Comparison of ENCODE assay signal across 9 cellular contexts in the genomic region with DNA sequence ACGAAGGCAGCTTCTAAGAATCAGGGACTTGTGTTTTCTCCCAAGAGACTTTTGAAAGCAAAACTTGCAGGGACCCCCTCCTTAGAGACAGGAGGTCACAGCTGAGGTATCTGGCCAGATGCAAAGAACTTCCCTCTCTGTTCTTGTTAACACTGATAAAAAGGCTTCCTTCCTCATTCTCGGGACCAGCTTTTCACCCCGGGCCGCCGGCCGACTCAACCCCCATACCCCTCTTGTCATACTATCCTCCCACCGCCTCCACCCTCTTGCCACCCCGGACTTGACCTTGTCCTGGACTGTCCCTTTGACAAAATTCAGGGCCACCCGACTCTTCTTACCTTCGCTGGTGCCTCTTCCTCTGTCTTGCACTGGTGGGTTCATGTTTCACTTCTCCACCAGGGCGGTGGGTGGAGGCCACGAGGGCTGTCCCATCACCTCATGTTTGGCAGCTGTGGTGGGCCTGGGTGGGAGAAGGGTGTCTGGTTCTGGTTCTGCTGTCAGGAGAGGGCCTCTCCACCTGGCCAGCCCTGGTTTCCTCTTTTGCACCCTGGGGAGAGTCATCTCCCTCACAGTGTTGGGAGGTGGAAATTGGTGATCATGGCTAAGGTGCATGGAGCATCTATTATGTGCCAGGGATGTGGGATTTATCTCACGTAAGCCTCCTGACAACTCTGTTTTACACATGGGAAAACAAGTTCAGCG. TPM values are rescaled to one million over a fixed set of nuclear protein-coding genes. Genes with fewer than 3 reads are reported as not detected.
A peak's percentile ranks its signal among the peaks of the same experiment; 100 is the strongest.
DNase-seq lines count a peak whose midpoint lies in the region; ATAC-seq, FAIRE-seq and TF ChIP-seq lines count a peak whose summit lies in the region.
"Had no signal": no experiment of that assay in that cellular context is flagged by ENCODE, and none has a peak within 500 bp of the region (broad histone marks: within the 10 kb centered on the region; RNA-seq: fewer than 3 reads in every experiment).

No MANE protein-coding gene starts in this region.

- no peaks in the 10 kb centered on the region for H3K9me3 Mint-ChIP-seq in CD8-positive, alpha-beta T cell
- H3K9me3 Mint-ChIP-seq in activated naive CD8-positive, alpha-beta T cell treated with anti-CD3 and anti-CD28 coated beads for 36 hours = no peaks in the 10 kb centered on the region
- H3K9me3 Mint-ChIP-seq in MCF 10A (ENCODE audit: unreplicated experiment) = no peaks in the 10 kb centered on the region
- H3K9me3 Mint-ChIP-seq: nephron had no signal

- peaks cover 2% of the 10 kb centered on the region for H3K27me3 Mint-ChIP-seq in CD8-positive, alpha-beta T cell (ENCODE audit: low read depth)
- H3K27me3 Mint-ChIP-seq in activated naive CD8-positive, alpha-beta T cell treated with anti-CD3 and anti-CD28 coated beads for 36 hours = peaks cover 12% of the 10 kb centered on the region
- H3K27me3 Mint-ChIP-seq in MCF 10A (ENCODE audit: insufficient read depth, unreplicated experiment) = no peaks in the 10 kb centered on the region

- intact Hi-C loops in CD8-positive, alpha-beta T cell (cut with DNase I, micrococcal nuclease) = no loop called here
- intact Hi-C loops in A673 (cut with micrococcal nuclease; ENCODE audit: unreplicated experiment) = no loop called here
- intact Hi-C loops in uterus (cut with DNase I; ENCODE audit: low total_unique reads) = no loop called here
- intact Hi-C loops in MCF 10A (cut with micrococcal nuclease) = no loop called here

- H3K27me3 ChIP-seq in CD8-positive, alpha-beta T cell (ENCODE audit: insufficient read depth, low read length) = no peaks in the 10 kb centered on the region
- H3K27me3 ChIP-seq in A673 (replicated peaks; ENCODE audit: insufficient read depth, low read depth, low read length, poor library complexity) (no peaks in the 10 kb centered on the region), uterus (no peaks in the 10 kb centered on the region)

- H3K4me1 Mint-ChIP-seq in CD8-positive, alpha-beta T cell (ENCODE audit: low read depth) = peaks cover 33% of the 10 kb centered on the region
- peaks cover 56% of the 10 kb centered on the region for H3K4me1 Mint-ChIP-seq in activated naive CD8-positive, alpha-beta T cell treated with anti-CD3 and anti-CD28 coated beads for 36 hours
- peaks cover 29% of the 10 kb centered on the region for H3K4me1 Mint-ChIP-seq in MCF 10A (ENCODE audit: insufficient read depth, unreplicated experiment)

- TF ChIP-seq POLR2A in uterus (IDR thresholded peaks at IDR 0.05) = no peak

- H3K4me3 Mint-ChIP-seq in CD8-positive, alpha-beta T cell = no peak overlapping the region
- H3K4me3 Mint-ChIP-seq in activated naive CD8-positive, alpha-beta T cell treated with anti-CD3 and anti-CD28 coated beads for 36 hours = peak overlapping the region; percentile 49
- H3K4me3 Mint-ChIP-seq in MCF 10A (ENCODE audit: unreplicated experiment) = no peak overlapping the region
- H3K4me3 Mint-ChIP-seq: nephron had no signal

- peak overlapping the region; percentile 20 for H3K27ac Mint-ChIP-seq in CD8-positive, alpha-beta T cell
- H3K27ac Mint-ChIP-seq in activated naive CD8-positive, alpha-beta T cell treated with anti-CD3 and anti-CD28 coated beads for 36 hours = peak overlapping the region; percentile 85
- H3K27ac Mint-ChIP-seq in MCF 10A (ENCODE audit: low read depth, unreplicated experiment) = no peak overlapping the region
- H3K27ac Mint-ChIP-seq: nephron had no signal

- no peak for TF ChIP-seq CTCF in CD8-positive, alpha-beta T cell (IDR thresholded peaks at IDR 0.05)
- TF ChIP-seq CTCF in A673 (conservative IDR thresholded peaks at IDR 0.05; ENCODE audit: low read depth, low read length) (no peak), uterus (IDR thresholded peaks at IDR 0.05) (no peak), MCF 10A (IDR thresholded peaks at IDR 0.05; ENCODE audit: unreplicated experiment) (no peak)

- no peaks in the 10 kb centered on the region for H3K36me3 ChIP-seq in CD8-positive, alpha-beta T cell (ENCODE audit: insufficient read depth, low read length)
- H3K36me3 ChIP-seq in A673 (ENCODE audit: insufficient read depth, low read length, poor library complexity, severe bottlenecking) (no peaks in the 10 kb centered on the region), uterus (no peaks in the 10 kb centered on the region)

- CTCF ChIA-PET in CD8-positive, alpha-beta T cell (lab: Charles Lee) = interaction anchor here (0.6 to 1.0 kb wide), 3 partner anchors 16 to 300 kb away, joined by 3 to 4 read pairs (median 3); no protein-coding TSS in a partner anchor
- CTCF ChIA-PET in A673 (lab: Charles Lee) = no interaction called here
- CTCF ChIA-PET in MCF 10A (lab: Yijun Ruan, JAX) = interaction anchor here (0.6 to 2.1 kb wide), 8 partner anchors 10 to 268 kb away, joined by 3 to 9 read pairs (median 4); no protein-coding TSS in a partner anchor

- peak in 1 of 7 experiments; percentile 27 for DNase-seq in CD8-positive, alpha-beta T cell
- peak; percentile 46 for DNase-seq in activated naive CD8-positive, alpha-beta T cell treated with anti-CD3 and anti-CD28 coated beads for 36 hours
- DNase-seq in A673 (ENCODE audit: low spot score) (no peak), uterus (no peak), urothelium cell line (ENCODE audit: low spot score) (no peak), MCF 10A (ENCODE audit: unreplicated experiment) (no peak)

- no TSS peak for BruUV-seq in A673 (replicated peaks; lab: Mats Ljungman, UMichigan)
- no TSS peak for BruUV-seq in MCF 10A (replicated peaks; lab: Mats Ljungman, UMichigan)

- ATAC-seq in CD8-positive, alpha-beta T cell = no peak
- ATAC-seq in GM19328 (IDR thresholded peaks at IDR 0.05; ENCODE audit: unreplicated experiment) (peak; percentile 57), HG03196 (IDR thresholded peaks at IDR 0.05; ENCODE audit: unreplicated experiment) (peak; percentile 48)

- no peak overlapping the region for H3K27ac ChIP-seq in CD8-positive, alpha-beta T cell (ENCODE audit: low read depth, low read length)
- H3K27ac ChIP-seq in A673 (ENCODE audit: low read depth, low read length, poor library complexity, severe bottlenecking) (no peak overlapping the region), uterus (no peak overlapping the region)

- peaks cover 11% of the 10 kb centered on the region for H3K4me1 ChIP-seq in CD8-positive, alpha-beta T cell (ENCODE audit: insufficient read depth, low read length)
- H3K4me1 ChIP-seq in A673 (ENCODE audit: insufficient read depth, low read length, poor library complexity, severe bottlenecking) (no peaks in the 10 kb centered on the region), uterus (no peaks in the 10 kb centered on the region)

- POLR2A ChIA-PET in CD8-positive, alpha-beta T cell (lab: Charles Lee) = interaction anchor here (1.0 kb wide), 1 partner anchor 28 kb away, joined by 3 read pairs; no protein-coding TSS in a partner anchor
- POLR2A ChIA-PET in A673 (lab: Charles Lee; ENCODE audit: low non-redundant PET) = no interaction called here
- POLR2A ChIA-PET in MCF 10A (lab: Yijun Ruan, JAX) = interaction anchor here (1.6 kb wide), 1 partner anchor 11 kb away, joined by 7 read pairs; no protein-coding TSS in a partner anchor

- FAIRE-seq in urothelium cell line (lab: Jason Lieb, UNC) = no peak

- no peaks in the 10 kb centered on the region for H3K9me3 ChIP-seq in CD8-positive, alpha-beta T cell (ENCODE audit: low read length)
- H3K9me3 ChIP-seq in A673 (ENCODE audit: low read depth, low read length, poor library complexity, severe bottlenecking) (no peaks in the 10 kb centered on the region), uterus (no peaks in the 10 kb centered on the region)

- H3K36me3 Mint-ChIP-seq in CD8-positive, alpha-beta T cell = no peaks in the 10 kb centered on the region
- H3K36me3 Mint-ChIP-seq in activated naive CD8-positive, alpha-beta T cell treated with anti-CD3 and anti-CD28 coated beads for 36 hours = no peaks in the 10 kb centered on the region
- H3K36me3 Mint-ChIP-seq in MCF 10A (ENCODE audit: insufficient read depth, unreplicated experiment) = no peaks in the 10 kb centered on the region

- H3K4me3 ChIP-seq in CD8-positive, alpha-beta T cell (ENCODE audit: low read depth, low read length) = no peak overlapping the region
- H3K4me3 ChIP-seq in A673 (ENCODE audit: low read depth, low read length, poor library complexity, severe bottlenecking) (no peak overlapping the region), uterus (no peak overlapping the region)

RNA-seq across cellular contexts. Expression of gene BHLHE40, which starts 32.5 kb away (rescaled TPM):
- total RNA-seq in CD8-positive, alpha-beta T cell = 100 to 1,000 TPM; 246 to 253 TPM
- total RNA-seq in activated naive CD8-positive, alpha-beta T cell treated with anti-CD3 and anti-CD28 coated beads for 36 hours = 100 to 1,000 TPM; 292 to 294 TPM
- total RNA-seq in A673 (2021) = 3.0 and 3.5 TPM in 2 replicates
- total RNA-seq in uterus = 10 to 100 TPM; 11.4 to 84.2 (median 28.1) TPM
- 16.8 and 27.9 TPM in 2 replicates for total RNA-seq in MCF 10A (2022)
